In genomic region chr2:24947758-24948157, GRCh38 we compare ENCODE assay signal across 2 cellular contexts.
A peak's percentile ranks its signal among the peaks of the same experiment; 100 is the strongest.
TF ChIP-seq lines count a peak whose summit lies in the region.

No MANE protein-coding gene starts in this region.

TF ChIP-seq in HEK293, 187 proteins besides CTCF, POLR2A, EP300 and RAD21:
- TF ChIP-seq ZNF341 (tag by site-specific recombination; IDR thresholded peaks at IDR 0.05; ENCODE audit: low read depth) (no peak), ZNF449 (tag by site-specific recombination; IDR thresholded peaks at IDR 0.05) (peak; percentile 77; the same call in 1 of the 2 replicates)
TF ChIP-seq in HEK293: peak in this region for 1.

TF ChIP-seq in K562, 482 proteins besides CTCF, POLR2A, EP300 and RAD21:
- TF ChIP-seq CEBPG (CRISPR knock-in tag; IDR thresholded peaks at IDR 0.05) (no peak), CEBPG (tag; conservative IDR thresholded peaks at IDR 0.05 in 1 of 2, IDR thresholded peaks at IDR 0.05 in 1 of 2) (peak; percentile 19 to 50; a peak in 2 of 4 replicates), SNAPC5 (CRISPR knock-in tag; IDR thresholded peaks at IDR 0.05) (no peak), CEBPB (tag; IDR thresholded peaks at IDR 0.05) (peak; percentile 42; the same call in 1 of the 2 replicates)
